In the genomic region with DNA sequence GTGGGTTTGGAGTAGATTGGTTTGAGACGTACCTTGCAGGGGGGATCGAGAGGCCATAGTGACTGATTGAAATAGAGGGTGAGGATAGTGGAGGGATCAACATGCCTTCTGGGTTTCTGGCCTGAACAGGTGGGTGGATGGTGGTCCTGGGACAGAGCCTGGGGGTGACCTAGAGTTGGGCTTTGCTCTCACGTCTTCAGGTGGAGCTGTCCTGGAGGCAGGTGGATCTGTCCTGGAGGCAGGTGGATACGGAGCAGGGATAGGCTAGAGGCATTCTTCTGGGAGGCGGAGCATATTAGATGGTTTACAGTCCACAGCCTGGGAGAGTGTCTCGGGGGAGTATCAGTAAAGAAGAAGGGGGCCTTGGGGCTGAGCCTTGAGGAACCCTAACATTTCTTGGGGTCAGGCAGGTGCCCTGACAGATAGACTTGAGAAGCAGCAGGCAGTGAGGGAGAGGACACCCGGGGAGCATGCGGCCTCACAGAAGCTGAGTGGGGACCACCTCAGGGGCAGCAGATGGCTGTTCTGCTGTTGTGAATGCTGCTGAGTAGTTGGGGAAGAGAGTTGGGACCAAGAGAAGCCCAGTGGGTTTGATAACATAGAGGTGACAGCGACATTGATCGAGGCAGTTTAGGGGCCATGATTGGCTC, we compare ENCODE assay signal across 10 cellular contexts. TPM values are rescaled to one million over a fixed set of nuclear protein-coding genes. Genes with fewer than 3 reads are reported as not detected.
A peak's percentile ranks its signal among the peaks of the same experiment; 100 is the strongest.
DNase-seq lines count a peak whose midpoint lies in the region; ATAC-seq and TF ChIP-seq lines count a peak whose summit lies in the region.
"Had no signal": no experiment of that assay in that cellular context is flagged by ENCODE, and none has a peak within 500 bp of the region (broad histone marks: within the 10 kb centered on the region; RNA-seq: fewer than 3 reads in every experiment).

No MANE protein-coding gene starts in this region.

- H3K27ac ChIP-seq in GM23338 (ENCODE audit: low read depth): no peak overlapping the region
- H3K27ac ChIP-seq in foreskin keratinocyte: no peak overlapping the region
- H3K27ac ChIP-seq in SJCRH30: no peak overlapping the region

- H3K27me3 ChIP-seq in GM23338 (ENCODE audit: insufficient read depth) (no peaks in the 10 kb centered on the region), foreskin keratinocyte (no peaks in the 10 kb centered on the region), SJCRH30 (no peaks in the 10 kb centered on the region)

- peaks cover 6% of the 10 kb centered on the region; the same call in 2 of the 3 replicates for H3K36me3 Mint-ChIP-seq in GM23338 (ENCODE audit: low read depth)

- ATAC-seq in GM23338 (no peak), foreskin keratinocyte (no peak), HG03196 (IDR thresholded peaks at IDR 0.05; ENCODE audit: unreplicated experiment) (no peak)

- peaks cover 80% of the 10 kb centered on the region for H3K79me2 ChIP-seq in GM23338 (replicated peaks; ENCODE audit: insufficient read depth)

- peaks cover 26% of the 10 kb centered on the region for H4K20me1 ChIP-seq in GM23338 (replicated peaks; ENCODE audit: insufficient read depth)

- H3K36me3 ChIP-seq in GM23338 (ENCODE audit: insufficient read depth) (no peaks in the 10 kb centered on the region), SJCRH30 (0 out of 2 replicates have a peak, but pooled peaks cover 5% of the 10 kb centered on the region)

- H3F3A ChIP-seq in GM23338 (replicated peaks; ENCODE audit: low read depth): no peaks in the 10 kb centered on the region

- peak overlapping the region; percentile 97 for H3K4me2 ChIP-seq in GM23338

- no peaks in the 10 kb centered on the region for H3K9me3 ChIP-seq in SJCRH30 (replicated peaks)

- H3K4me1 ChIP-seq in GM23338 (ENCODE audit: insufficient read depth): peaks cover 20% of the 10 kb centered on the region
- H3K4me1 ChIP-seq in foreskin keratinocyte: peaks cover 5% of the 10 kb centered on the region
- H3K4me1 ChIP-seq in SJCRH30: peaks cover 9% of the 10 kb centered on the region

- H3K9me2 ChIP-seq in GM23338 (ENCODE audit: insufficient read depth): no peaks in the 10 kb centered on the region

- H3K27me3 Mint-ChIP-seq in GM23338 (ENCODE audit: insufficient read depth, low read depth, poor library complexity): peaks cover 19% of the 10 kb centered on the region

- TF ChIP-seq CTCF in GM23338 (conservative IDR thresholded peaks at IDR 0.05; ENCODE audit: low read depth in 2 of 2) (no peak), WI38 (IDR thresholded peaks at IDR 0.05; ENCODE audit: low read depth, low read length) (no peak), fibroblast of the aortic adventitia (IDR thresholded peaks at IDR 0.05; ENCODE audit: insufficient read depth, low read length) (no peak), retinal pigment epithelial cell (conservative IDR thresholded peaks at IDR 0.05; ENCODE audit: low read depth, low read length) (no peak), foreskin keratinocyte (conservative IDR thresholded peaks at IDR 0.05) (no peak)

- peak overlapping the region; percentile 94 for H3K4me3 ChIP-seq in GM23338
- peak overlapping the region; percentile 99 for H3K4me3 ChIP-seq in WI38 (ENCODE audit: low read depth, low read length)
- peak overlapping the region; percentile 99 for H3K4me3 ChIP-seq in fibroblast of the aortic adventitia (ENCODE audit: low read depth, low read length)
- H3K4me3 ChIP-seq in retinal pigment epithelial cell (ENCODE audit: low read length): peak overlapping the region; percentile 98
- H3K4me3 ChIP-seq in SJCRH30: no peak overlapping the region; the same call in 1 of the 2 replicates

- H3K4me3 Mint-ChIP-seq in GM23338: peak overlapping the region; percentile 96

- no peak overlapping the region for H2AFZ ChIP-seq in GM23338

- no peaks in the 10 kb centered on the region for H3K9me3 Mint-ChIP-seq in GM23338

- peaks cover 32% of the 10 kb centered on the region for H3K4me1 Mint-ChIP-seq in GM23338

- H3K27ac Mint-ChIP-seq in GM23338: no peak overlapping the region

- DNase-seq in GM23338 (ENCODE audit: low spot score): no peak
- DNase-seq in fibroblast of the aortic adventitia (ENCODE audit: low read depth): no peak
- DNase-seq in retinal pigment epithelial cell (ENCODE audit: low read depth): no peak
- no peak for DNase-seq in foreskin keratinocyte
- DNase-seq in DMS 273 (lab: John Stamatoyannopoulos, UW; ENCODE audit: unreplicated experiment): no peak
- no peak for DNase-seq in SJCRH30
- DNase-seq: cerebellar nuclear complex, retina had no signal

RNA-seq across cellular contexts. Expression of a gene that starts 1.6 kb away (rescaled TPM):
- 47.0 and 59.8 TPM in 2 replicates for total RNA-seq in GM23338 (2014; rRNA removed; shearing (Covaris generic))
- polyA plus RNA-seq in GM23338 (2016; fragmentation: Nextera tagmentation; extraction: Ambion mirVana) (30.2 and 31.7 TPM in 2 replicates), foreskin keratinocyte (18.6 and 18.7 TPM in 2 replicates)
- total RNA-seq in fibroblast of the aortic adventitia (ENCODE audit: low replicate concordance) (14.3 and 44.2 TPM in 2 replicates), foreskin keratinocyte (18.2 and 18.4 TPM in 2 replicates)
- 23.1 and 27.4 TPM in 2 replicates for total RNA-seq in SJCRH30 (2014; rRNA removed; shearing (Covaris generic))

RNA-seq across cellular contexts. Expression of a gene that starts 19.8 kb away (rescaled TPM):
- 21.0 and 28.4 TPM in 2 replicates for total RNA-seq in GM23338 (2014; rRNA removed; shearing (Covaris generic))
- polyA plus RNA-seq in GM23338 (2016; fragmentation: Nextera tagmentation; extraction: Ambion mirVana) (5.5 and 6.0 TPM in 2 replicates), foreskin keratinocyte (41.6 and 53.0 TPM in 2 replicates)
- total RNA-seq in fibroblast of the aortic adventitia (ENCODE audit: low replicate concordance) (11.3 and 12.7 TPM in 2 replicates), foreskin keratinocyte (27.1 and 34.0 TPM in 2 replicates)
- 6.0 and 8.4 TPM in 2 replicates for total RNA-seq in SJCRH30 (2014; rRNA removed; shearing (Covaris generic))

RNA-seq across cellular contexts. Expression of a gene that starts 28.0 kb away (rescaled TPM):
- total RNA-seq in GM23338 (2014; rRNA removed; shearing (Covaris generic)): 1.0 and 2.7 TPM in 2 replicates
- 4.3 and 4.8 TPM in 2 replicates for polyA plus RNA-seq in GM23338 (2016; fragmentation: Nextera tagmentation; extraction: Ambion mirVana)
- total RNA-seq in fibroblast of the aortic adventitia (ENCODE audit: low replicate concordance): 3.6 and 6.1 TPM in 2 replicates
- 1.8 and 2.6 TPM in 2 replicates for total RNA-seq in foreskin keratinocyte
- 2.1 and 2.5 TPM in 2 replicates for polyA plus RNA-seq in foreskin keratinocyte
- total RNA-seq in SJCRH30 (2014; rRNA removed; shearing (Covaris generic)): 9.3 and 11.3 TPM in 2 replicates

RNA-seq across cellular contexts. Expression of a gene that starts 30.3 kb away (rescaled TPM):
- total RNA-seq in GM23338 (2014; rRNA removed; shearing (Covaris generic)): 8.9 and 9.0 TPM in 2 replicates
- polyA plus RNA-seq in GM23338 (2016; fragmentation: Nextera tagmentation; extraction: Ambion mirVana) (2.3 TPM in 2 replicates), foreskin keratinocyte (2.8 and 2.9 TPM in 2 replicates)
- total RNA-seq in fibroblast of the aortic adventitia (ENCODE audit: low replicate concordance) (10.7 and 11.0 TPM in 2 replicates), foreskin keratinocyte (4.2 and 4.8 TPM in 2 replicates)
- 6.3 and 6.7 TPM in 2 replicates for total RNA-seq in SJCRH30 (2014; rRNA removed; shearing (Covaris generic))

RNA-seq across cellular contexts. Expression of a gene that starts 37.1 kb away (rescaled TPM):
- total RNA-seq in GM23338 (2014; rRNA removed; shearing (Covaris generic)): 0.39 TPM in 1 of 2 replicates, not detected in the other
- 0.21 TPM in 1 of 2 replicates, not detected in the other for polyA plus RNA-seq in GM23338 (2016; fragmentation: Nextera tagmentation; extraction: Ambion mirVana)
- total RNA-seq in fibroblast of the aortic adventitia (ENCODE audit: low replicate concordance): 0.09 and 0.25 TPM in 2 replicates
- total RNA-seq in foreskin keratinocyte: 0.07 TPM in 1 of 2 replicates, not detected in the other
- polyA plus RNA-seq in foreskin keratinocyte: 0.03 and 0.07 TPM in 2 replicates
- 0.04 and 0.30 TPM in 2 replicates for total RNA-seq in SJCRH30 (2014; rRNA removed; shearing (Covaris generic))
